ENCODE assay signal across 19 cellular contexts in genomic region chr11:62103141-62103540, GRCh38.
"Had no signal": no experiment of that assay in that cellular context is flagged by ENCODE, and none has a peak within 500 bp of the region (broad histone marks: within the 10 kb centered on the region; RNA-seq: fewer than 3 reads in every experiment).

No MANE protein-coding gene starts in this region.

- H3K4me3 ChIP-seq: esophagus squamous epithelium, lower lobe of right lung, right lobe of liver had no signal

- H3K27ac ChIP-seq: epithelial cell of prostate, lower lobe of right lung, right lobe of liver had no signal

- H3K27ac Mint-ChIP-seq: activated naive CD4-positive, alpha-beta T cell treated with anti-CD3 and anti-CD28 coated beads, Interleukin-2, amount 10 ng/mL, durations not matched to agents 7 days and 5 days; nephron had no signal

- H3K36me3 ChIP-seq: esophagus squamous epithelium, lower lobe of right lung, right lobe of liver had no signal

- H3K27me3 Mint-ChIP-seq: activated naive CD4-positive, alpha-beta T cell treated with anti-CD3 and anti-CD28 coated beads, Interleukin-2, amount 10 ng/mL, durations not matched to agents 7 days and 5 days had no signal

- H3K9me3 ChIP-seq: esophagus squamous epithelium, lower lobe of right lung, right lobe of liver had no signal

- H3K4me1 ChIP-seq: right lobe of liver had no signal

- H3K36me3 Mint-ChIP-seq: activated naive CD4-positive, alpha-beta T cell treated with anti-CD3 and anti-CD28 coated beads, Interleukin-2, amount 10 ng/mL, durations not matched to agents 7 days and 5 days had no signal

- DNase-seq: activated CD4-positive, alpha-beta T cell treated with anti-CD3 and anti-CD28 coated beads for 4 hours; activated CD4-positive, alpha-beta T cell treated with anti-CD3 and anti-CD28 coated beads, Interleukin-2, amount 50 U/mL, for 4 hours; activated CD8-positive, alpha-beta memory T cell treated with anti-CD3 and anti-CD28 coated beads for 24 hours; activated naive CD4-positive, alpha-beta T cell treated with anti-CD3 and anti-CD28 coated beads, Interleukin-2, amount 10 ng/mL, durations not matched to agents 7 days and 5 days; amniotic stem cell; effector CD8-positive, alpha-beta T cell; esophagus squamous epithelium; foreskin melanocyte; lower lobe of right lung; mesenchymal stem cell; posterior cingulate gyrus; right lobe of liver; stimulated activated CD4-positive, alpha-beta T cell treated with anti-CD3 and anti-CD28 coated beads, Interleukin-4, amount 100 ng/mL, for 1 hour; stimulated activated naive CD8-positive, alpha-beta T cell treated with anti-CD3 and anti-CD28 coated beads, Interleukin-15, Interleukin-2, amounts not matched to agents 100 U/mL and 50 U/mL, for 24 hours; substantia nigra; T-helper 1 cell; trophoblast cell had no signal

- ATAC-seq: lower lobe of right lung; right lobe of liver; stimulated activated naive CD8-positive, alpha-beta T cell treated with anti-CD3 and anti-CD28 coated beads, Interleukin-15, Interleukin-2, amounts not matched to agents 100 U/mL and 50 U/mL, for 24 hours had no signal

- H3K9me3 Mint-ChIP-seq: activated naive CD4-positive, alpha-beta T cell treated with anti-CD3 and anti-CD28 coated beads, Interleukin-2, amount 10 ng/mL, durations not matched to agents 7 days and 5 days; nephron had no signal

- H3K27me3 ChIP-seq: esophagus squamous epithelium, right lobe of liver had no signal

- H3K4me3 Mint-ChIP-seq: activated naive CD4-positive, alpha-beta T cell treated with anti-CD3 and anti-CD28 coated beads, Interleukin-2, amount 10 ng/mL, durations not matched to agents 7 days and 5 days; nephron had no signal
